ENCODE assay signal across 16 cellular contexts in genomic region chr11:32311351-32312077, GRCh38.
DNase-seq lines count a peak whose midpoint lies in the region; TF ChIP-seq lines count a peak whose summit lies in the region.
"Had no signal": no experiment of that assay in that cellular context is flagged by ENCODE, and none has a peak within 500 bp of the region (broad histone marks: within the 10 kb centered on the region; RNA-seq: fewer than 3 reads in every experiment).

No MANE protein-coding gene starts in this region.

- H3K27ac Mint-ChIP-seq in nephron (peak overlapping the region; percentile 88 to 91 (median 89)), CD14-positive monocyte (peak overlapping the region in 1 of 7 donors; percentile 21)

- peaks cover 45% of the 10 kb centered on the region for H3K4me1 ChIP-seq in adipocyte (ENCODE audit: control insufficient read depth, insufficient read depth, low read length)
- no peaks in the 10 kb centered on the region for H3K4me1 ChIP-seq in uterus
- H3K4me1 ChIP-seq: BLaER1 treated with 17β-estradiol and CSF1 and Interleukin-3, amounts not matched to agents 10 nM and 100 nM had no signal

- DNase-seq in NCI-H2171 (lab: John Stamatoyannopoulos, UW) (peak; percentile 74), adipocyte (ENCODE audit: low read depth) (no peak), uterus (no peak), T-helper 2 cell (no peak), dermis blood vessel endothelial cell (no peak), CD14-positive monocyte (ENCODE audit: low spot score) (no peak)
- DNase-seq: DMS79; H7; MM.1S; NCI-H1105; NCI-H1930; NCI-H526 treated with DMSO at 0.1 percent for 48 hours; NK-92 treated with Interleukin-12 subunit alpha and Interleukin-12 subunit beta, amount 100 ng/mL, for 24 hours; OCI-M1 had no signal

- no peaks in the 10 kb centered on the region for H3K9me3 Mint-ChIP-seq in nephron
- no peaks in the 10 kb centered on the region for H3K9me3 Mint-ChIP-seq in CD14-positive monocyte

- intact Hi-C loops in uterus (cut with DNase I; ENCODE audit: low total_unique reads) = loop anchor here (10.0 kb wide), 1 partner anchor 123 kb away; the partner anchor contains the start of gene WT1
- intact Hi-C loops in CD14-positive monocyte (cut with micrococcal nuclease) = no loop called here

- TF ChIP-seq POLR2A in uterus (IDR thresholded peaks at IDR 0.05) = no peak

- no peaks in the 10 kb centered on the region for H3K27me3 Mint-ChIP-seq in nephron (ENCODE audit: low read depth)
- peaks cover 0 to 4% (median 2%) of the 10 kb centered on the region in 3 donors for H3K27me3 Mint-ChIP-seq in CD14-positive monocyte (ENCODE audit: low read depth in 3 of 3)

- peak overlapping the region; percentile 83 for H3K9ac ChIP-seq in adipocyte (ENCODE audit: low read length)
- H3K9ac ChIP-seq: BLaER1 treated with 17β-estradiol and CSF1 and Interleukin-3, amounts not matched to agents 10 nM and 100 nM had no signal

- peaks cover 37% of the 10 kb centered on the region for H3K4me1 Mint-ChIP-seq in nephron
- peaks cover 4% of the 10 kb centered on the region for H3K4me1 Mint-ChIP-seq in CD14-positive monocyte

- H3K36me3 Mint-ChIP-seq in nephron (ENCODE audit: low read depth) (no peaks in the 10 kb centered on the region), CD14-positive monocyte (no peaks in the 10 kb centered on the region)

- H3K36me3 ChIP-seq in adipocyte (ENCODE audit: control insufficient read depth, insufficient read depth, low read length, severe bottlenecking) = no peaks in the 10 kb centered on the region
- H3K36me3 ChIP-seq in uterus = no peaks in the 10 kb centered on the region
- H3K36me3 ChIP-seq: BLaER1 treated with 17β-estradiol and CSF1 and Interleukin-3, amounts not matched to agents 10 nM and 100 nM had no signal

- no peaks in the 10 kb centered on the region for H3K9me3 ChIP-seq in adipocyte (ENCODE audit: control insufficient read depth, low read length)
- no peaks in the 10 kb centered on the region for H3K9me3 ChIP-seq in uterus
- H3K9me3 ChIP-seq: BLaER1 treated with 17β-estradiol and CSF1 and Interleukin-3, amounts not matched to agents 10 nM and 100 nM had no signal

- H3K4me3 ChIP-seq in adipocyte (ENCODE audit: low read length) (no peak overlapping the region), uterus (no peak overlapping the region)
- H3K4me3 ChIP-seq: BLaER1 treated with 17β-estradiol and CSF1 and Interleukin-3, amounts not matched to agents 10 nM and 100 nM had no signal

- H3K27me3 ChIP-seq in adipocyte (replicated peaks; ENCODE audit: control insufficient read depth, insufficient read depth, low read length) (no peaks in the 10 kb centered on the region), uterus (no peaks in the 10 kb centered on the region)
- H3K27me3 ChIP-seq: BLaER1 treated with 17β-estradiol and CSF1 and Interleukin-3, amounts not matched to agents 10 nM and 100 nM had no signal

- peak overlapping the region; percentile 78 to 83 for H3K27ac ChIP-seq in uterus
- H3K27ac ChIP-seq: BLaER1 treated with 17β-estradiol and CSF1 and Interleukin-3, amounts not matched to agents 10 nM and 100 nM had no signal

- H3K4me3 Mint-ChIP-seq in nephron (peak overlapping the region; percentile 10 to 68 (median 53)), CD14-positive monocyte (no peak overlapping the region)

- no peak for TF ChIP-seq CTCF in nephron (IDR thresholded peaks at IDR 0.05; ENCODE audit: unreplicated experiment in 3 of 3)
- no peak for TF ChIP-seq CTCF in uterus (IDR thresholded peaks at IDR 0.05)
- TF ChIP-seq CTCF in CD14-positive monocyte (IDR thresholded peaks at IDR 0.05) = no peak

Comparison
In these comparisons a context has a peak if more than half of its experiments do, and no peak if none do; other contexts are left out.
1. H3K4me3 Mint-ChIP-seq: peak in nephron (3 of 3); none in CD14-positive monocyte (0 of 2).